In genomic region chr9:36141288-36141687, GRCh38 we compare ENCODE assay signal across 8 cellular contexts. TPM values are rescaled to one million over a fixed set of nuclear protein-coding genes. Genes with fewer than 3 reads are reported as not detected.
DNase-seq lines count a peak whose midpoint lies in the region; ATAC-seq and TF ChIP-seq lines count a peak whose summit lies in the region.

No MANE protein-coding gene starts in this region.

- H3K27ac ChIP-seq in HCT116 (ENCODE audit: low read depth, low read length) (no peak overlapping the region), breast epithelium (peak overlapping the region; percentile 68 to 88), left lung (peak overlapping the region in 1 of 2 donors; percentile 91)

- BruUV-seq in HCT116 (replicated peaks; lab: Mats Ljungman, UMichigan), result no TSS peak

- H3K4me3 ChIP-seq in AG10803 (ENCODE audit: low read length) (no peak overlapping the region), HCT116 (replicated peaks in 1 of 2; ENCODE audit: low read depth in 1 of 2, low read length in 2 of 2) (no peak overlapping the region), breast epithelium (no peak overlapping the region), left lung (no peak overlapping the region)

- H3K4me3 Mint-ChIP-seq in mesothelial cell of epicardium, result no peak overlapping the region

- DNase-seq in AG10803 (ENCODE audit: low read depth) (peak; percentile 48), HCT116 (ENCODE audit: low read depth, low spot score) (no peak), breast epithelium (ENCODE audit: low spot score in 2 of 2) (peak in 1 of 2 donors; percentile 58), mesothelial cell of epicardium (ENCODE audit: low spot score in 2 of 2, unreplicated experiment in 2 of 2) (no peak), NCI-H1694 treated with DMSO at 0.1 percent for 48 hours (lab: John Stamatoyannopoulos, UW) (no peak), left lung (no peak)
- DNase-seq in activated naive CD4-positive, alpha-beta T cell treated with anti-CD3 and anti-CD28 coated beads, Interleukin-2, amount 50 U/mL, for 72 hours (ENCODE audit: low spot score in 2 of 2), result no peak

- POLR2A ChIA-PET in HCT116 (lab: Charles Lee), result no interaction called here

- H3K4me1 ChIP-seq in HCT116 (ENCODE audit: control insufficient read depth in 1 of 2, insufficient read depth in 2 of 2, low read length in 2 of 2) (peaks cover 0 to 11% of the 10 kb centered on the region in 2 experiments; a peak in 1 of 4 replicates), breast epithelium (peaks cover 0 to 15% of the 10 kb centered on the region in 2 donors), left lung (peaks cover 18 to 96% of the 10 kb centered on the region in 2 donors)

- no peaks in the 10 kb centered on the region for H4K20me1 ChIP-seq in HCT116 (ENCODE audit: insufficient read depth)

- peak overlapping the region; percentile 73 for H3K27ac Mint-ChIP-seq in mesothelial cell of epicardium
- peak overlapping the region in 1 of 2 donors; percentile 15 for H3K27ac Mint-ChIP-seq in activated naive CD4-positive, alpha-beta T cell treated with anti-CD3 and anti-CD28 coated beads, Interleukin-2, amount 50 U/mL, for 72 hours

- H3K9ac ChIP-seq in HCT116 (ENCODE audit: low read length), result no peak overlapping the region

- TF ChIP-seq POLR2A in HCT116 (IDR thresholded peaks at IDR 0.05; ENCODE audit: borderline replicate concordance, extremely low read depth, insufficient read depth, insufficient read length) (no peak), breast epithelium (IDR thresholded peaks at IDR 0.05) (no peak)

- H3K4me2 ChIP-seq in HCT116 (ENCODE audit: low read length), result no peak overlapping the region

- no peaks in the 10 kb centered on the region for H3K36me3 ChIP-seq in HCT116 (ENCODE audit: control insufficient read depth in 1 of 2, insufficient read depth in 2 of 2, low read length in 2 of 2)
- no peaks in the 10 kb centered on the region for H3K36me3 ChIP-seq in breast epithelium
- H3K36me3 ChIP-seq in left lung, result peaks cover 0 to 16% of the 10 kb centered on the region in 2 donors

- ATAC-seq in HCT116, result no peak
- ATAC-seq in GM21529 (IDR thresholded peaks at IDR 0.05; ENCODE audit: unreplicated experiment), result no peak
- ATAC-seq in left lung, result no peak
- ATAC-seq in activated naive CD4-positive, alpha-beta T cell treated with anti-CD3 and anti-CD28 coated beads, Interleukin-2, amount 50 U/mL, for 72 hours, result no peak

- H3K27me3 ChIP-seq in HCT116 (ENCODE audit: insufficient read depth, low read length) (no peaks in the 10 kb centered on the region), breast epithelium (no peaks in the 10 kb centered on the region), left lung (peaks cover 0 to 5% of the 10 kb centered on the region in 2 donors)

- H3K9me3 Mint-ChIP-seq in mesothelial cell of epicardium, result peaks cover 12% of the 10 kb centered on the region
- H3K9me3 Mint-ChIP-seq in activated naive CD4-positive, alpha-beta T cell treated with anti-CD3 and anti-CD28 coated beads, Interleukin-2, amount 50 U/mL, for 72 hours, result peaks cover 8 to 12% of the 10 kb centered on the region in 2 donors

- H2AFZ ChIP-seq in HCT116 (ENCODE audit: low read depth, low read length, poor library complexity, severe bottlenecking), result no peak overlapping the region

- TF ChIP-seq RAD21 in HCT116 (IDR thresholded peaks at IDR 0.05; ENCODE audit: low read depth), result no peak

- CTCF ChIA-PET in HCT116 (lab: Charles Lee), result no interaction called here

- peaks cover 29% of the 10 kb centered on the region for H3K4me1 Mint-ChIP-seq in mesothelial cell of epicardium

- intact Hi-C loops in HCT116 (cut with micrococcal nuclease), result no loop called here
- intact Hi-C loops in breast epithelium (cut with DNase I; ENCODE audit: low total_unique reads), result no loop called here
- intact Hi-C loops in left lung (cut with DNase I), result no loop called here

- H3K9me3 ChIP-seq in HCT116 (ENCODE audit: control insufficient read depth in 1 of 2, insufficient read depth in 1 of 2, low read depth in 1 of 2, low read length in 2 of 2) (peaks cover 0 to 3% of the 10 kb centered on the region in 2 experiments; a peak in 1 of 4 replicates), breast epithelium (no peaks in the 10 kb centered on the region), left lung (no peaks in the 10 kb centered on the region)

- H3K36me3 Mint-ChIP-seq in mesothelial cell of epicardium, result peaks cover 12% of the 10 kb centered on the region
- peaks cover 17 to 24% of the 10 kb centered on the region in 2 donors for H3K36me3 Mint-ChIP-seq in activated naive CD4-positive, alpha-beta T cell treated with anti-CD3 and anti-CD28 coated beads, Interleukin-2, amount 50 U/mL, for 72 hours

- H3K27me3 Mint-ChIP-seq in mesothelial cell of epicardium (ENCODE audit: low read depth), result peaks cover 19% of the 10 kb centered on the region

- no peaks in the 10 kb centered on the region for H3K9me2 ChIP-seq in HCT116 (ENCODE audit: insufficient read depth)

- RAD21 ChIA-PET in HCT116 (lab: Charles Lee; ENCODE audit: low non-redundant PET in 1 of 2, low total read pairs in 2 of 2, uncharacterized antibody in 2 of 2, unreplicated experiment in 2 of 2), result no interaction called here

- no peaks in the 10 kb centered on the region for H3K79me2 ChIP-seq in HCT116 (ENCODE audit: insufficient read depth, low read length)

- peak; percentile 59 for TF ChIP-seq CTCF in AG10803 (conservative IDR thresholded peaks at IDR 0.05; ENCODE audit: low read length)
- TF ChIP-seq CTCF in HCT116 (IDR thresholded peaks at IDR 0.05 in 2 of 3, conservative IDR thresholded peaks at IDR 0.05 in 1 of 3; ENCODE audit: borderline replicate concordance in 1 of 3, insufficient read depth in 1 of 3, low read depth in 2 of 3, low read length in 2 of 3), result peak in 2 of 3 experiments; percentile 9 to 11; a peak in 1 of 6 replicates
- TF ChIP-seq CTCF in breast epithelium (IDR thresholded peaks at IDR 0.05), result peak in 1 of 3 donors; percentile 13
- no peak for TF ChIP-seq CTCF in mesothelial cell of epicardium (IDR thresholded peaks at IDR 0.05; ENCODE audit: unreplicated experiment)
- TF ChIP-seq CTCF in left lung (IDR thresholded peaks at IDR 0.05), result no peak

TF ChIP-seq in HCT116, 20 proteins besides CTCF, POLR2A, EP300 and RAD21 (continues in another document):
- TF ChIP-seq, protein P1, sequence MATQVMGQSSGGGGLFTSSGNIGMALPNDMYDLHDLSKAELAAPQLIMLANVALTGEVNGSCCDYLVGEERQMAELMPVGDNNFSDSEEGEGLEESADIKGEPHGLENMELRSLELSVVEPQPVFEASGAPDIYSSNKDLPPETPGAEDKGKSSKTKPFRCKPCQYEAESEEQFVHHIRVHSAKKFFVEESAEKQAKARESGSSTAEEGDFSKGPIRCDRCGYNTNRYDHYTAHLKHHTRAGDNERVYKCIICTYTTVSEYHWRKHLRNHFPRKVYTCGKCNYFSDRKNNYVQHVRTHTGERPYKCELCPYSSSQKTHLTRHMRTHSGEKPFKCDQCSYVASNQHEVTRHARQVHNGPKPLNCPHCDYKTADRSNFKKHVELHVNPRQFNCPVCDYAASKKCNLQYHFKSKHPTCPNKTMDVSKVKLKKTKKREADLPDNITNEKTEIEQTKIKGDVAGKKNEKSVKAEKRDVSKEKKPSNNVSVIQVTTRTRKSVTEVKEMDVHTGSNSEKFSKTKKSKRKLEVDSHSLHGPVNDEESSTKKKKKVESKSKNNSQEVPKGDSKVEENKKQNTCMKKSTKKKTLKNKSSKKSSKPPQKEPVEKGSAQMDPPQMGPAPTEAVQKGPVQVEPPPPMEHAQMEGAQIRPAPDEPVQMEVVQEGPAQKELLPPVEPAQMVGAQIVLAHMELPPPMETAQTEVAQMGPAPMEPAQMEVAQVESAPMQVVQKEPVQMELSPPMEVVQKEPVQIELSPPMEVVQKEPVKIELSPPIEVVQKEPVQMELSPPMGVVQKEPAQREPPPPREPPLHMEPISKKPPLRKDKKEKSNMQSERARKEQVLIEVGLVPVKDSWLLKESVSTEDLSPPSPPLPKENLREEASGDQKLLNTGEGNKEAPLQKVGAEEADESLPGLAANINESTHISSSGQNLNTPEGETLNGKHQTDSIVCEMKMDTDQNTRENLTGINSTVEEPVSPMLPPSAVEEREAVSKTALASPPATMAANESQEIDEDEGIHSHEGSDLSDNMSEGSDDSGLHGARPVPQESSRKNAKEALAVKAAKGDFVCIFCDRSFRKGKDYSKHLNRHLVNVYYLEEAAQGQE (IDR thresholded peaks at IDR 0.05; ENCODE audit: low read depth), result no peak
- TF ChIP-seq CBX3 (IDR thresholded peaks at IDR 0.05; ENCODE audit: low read depth), result no peak
- no peak for TF ChIP-seq MAX (IDR thresholded peaks at IDR 0.05)
- TF ChIP-seq EGR1 (IDR thresholded peaks at IDR 0.05; ENCODE audit: low read depth), result no peak
- TF ChIP-seq, protein P2, sequence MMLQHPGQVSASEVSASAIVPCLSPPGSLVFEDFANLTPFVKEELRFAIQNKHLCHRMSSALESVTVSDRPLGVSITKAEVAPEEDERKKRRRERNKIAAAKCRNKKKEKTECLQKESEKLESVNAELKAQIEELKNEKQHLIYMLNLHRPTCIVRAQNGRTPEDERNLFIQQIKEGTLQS (IDR thresholded peaks at IDR 0.05), result no peak
- no peak for TF ChIP-seq JUND (IDR thresholded peaks at IDR 0.05)
- no peak for TF ChIP-seq TCF7L2 (IDR thresholded peaks at IDR 0.05; ENCODE audit: borderline replicate concordance, extremely low read depth, insufficient read depth, insufficient read length)
- no peak for TF ChIP-seq EZH2phosphoT487 (IDR thresholded peaks at IDR 0.05; ENCODE audit: borderline replicate concordance)

RNA-seq across cellular contexts. Expression of gene GLIPR2, which starts 4.8 kb away (rescaled TPM):
- total RNA-seq in HCT116 (2021; ENCODE audit: unreplicated experiment), result 14.5 TPM
- 8.2 and 11.6 TPM in 2 replicates for polyA plus RNA-seq in HCT116 (2012)
- total RNA-seq in breast epithelium, result 10 to 100 TPM; 16.5 to 57.4 (median 26.9) TPM
- 31.3 to 34.1 TPM (median 33.3 TPM) in 3 replicates for total RNA-seq in mesothelial cell of epicardium
- total RNA-seq in left lung, result 10 to 100 TPM; 47.7 to 94.5 TPM
- 10 to 100 TPM in 1 of 2 donors, 1 to 10 TPM in 1; 4.0 to 17.0 TPM for total RNA-seq in activated naive CD4-positive, alpha-beta T cell treated with anti-CD3 and anti-CD28 coated beads, Interleukin-2, amount 50 U/mL, for 72 hours

RNA-seq across cellular contexts. Expression of gene CCIN, which starts 27.9 kb away (rescaled TPM):
- total RNA-seq in HCT116 (2021; ENCODE audit: unreplicated experiment), result 0.20 TPM
- polyA plus RNA-seq in HCT116 (2012), result 0.05 and 0.12 TPM in 2 replicates
- under 1 TPM in 1 of 3 donors, not detected in 2; 0.80 TPM for total RNA-seq in breast epithelium
- total RNA-seq in mesothelial cell of epicardium, result 0.33 to 0.52 TPM (median 0.40 TPM) in 3 replicates
- 1 to 10 TPM in 1 of 2 donors, under 1 TPM in 1; 0.67 to 1.5 TPM for total RNA-seq in left lung
- total RNA-seq in activated naive CD4-positive, alpha-beta T cell treated with anti-CD3 and anti-CD28 coated beads, Interleukin-2, amount 50 U/mL, for 72 hours, result not detected

RNA-seq across cellular contexts. Expression of gene CLTA, which starts 49.4 kb away (rescaled TPM):
- total RNA-seq in HCT116 (2021; ENCODE audit: unreplicated experiment) (152 TPM), breast epithelium (100 to 1,000 TPM; 177 to 202 (median 178) TPM), mesothelial cell of epicardium (173 to 181 TPM (median 180 TPM) in 3 replicates), left lung (100 to 1,000 TPM; 199 to 219 TPM)
- 139 and 184 TPM in 2 replicates for polyA plus RNA-seq in HCT116 (2012)
- total RNA-seq in activated naive CD4-positive, alpha-beta T cell treated with anti-CD3 and anti-CD28 coated beads, Interleukin-2, amount 50 U/mL, for 72 hours, result 100 to 1,000 TPM in 1 of 2 donors, 10 to 100 TPM in 1; 77.0 to 127 TPM

Comparison
In these comparisons a context has a peak if more than half of its experiments do, and no peak if none do; other contexts are left out.
1. CTCF ChIP-seq: peak in AG10803 (single experiment) and HCT116 (2 of 3); none in mesothelial cell of epicardium (single experiment) and left lung (0 of 2).